Comparison of ENCODE assay signal across 8 cellular contexts in the genomic region with DNA sequence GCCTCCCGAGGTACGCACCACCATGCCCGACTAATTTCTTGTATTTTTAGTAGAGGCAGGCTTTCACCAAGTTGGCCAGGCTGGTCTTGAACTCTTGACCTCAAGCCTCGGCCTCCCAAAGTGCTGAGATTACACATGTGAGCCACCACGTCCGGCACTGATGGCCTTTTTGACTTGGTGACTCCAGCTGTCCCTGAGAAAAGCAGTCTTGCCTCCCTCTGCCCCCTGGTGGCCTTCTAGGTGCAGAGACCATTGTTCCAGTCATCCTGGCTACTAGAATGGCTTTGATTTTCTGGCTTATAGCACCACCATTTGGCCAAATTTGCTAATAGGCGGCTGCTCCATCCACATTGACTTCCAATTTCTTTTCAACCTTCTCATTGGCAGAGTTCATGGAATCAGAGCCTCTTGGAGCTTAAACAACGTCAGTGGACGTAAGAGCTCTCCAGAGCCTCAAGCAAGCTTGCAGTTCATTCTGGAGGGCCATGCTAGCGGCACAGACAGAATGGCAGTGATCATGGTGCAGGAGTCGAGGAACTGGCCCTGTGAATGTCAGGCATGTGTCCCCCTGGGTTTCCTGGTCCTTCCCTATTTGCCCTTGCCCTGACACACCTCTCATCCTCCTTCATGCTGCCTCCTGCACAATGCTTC. TPM values are rescaled to one million over a fixed set of nuclear protein-coding genes. Genes with fewer than 3 reads are reported as not detected.
DNase-seq lines count a peak whose midpoint lies in the region; ATAC-seq and TF ChIP-seq lines count a peak whose summit lies in the region.

No MANE protein-coding gene starts in this region.

- peak; percentile 65 for ATAC-seq in HG02678 (IDR thresholded peaks at IDR 0.05; ENCODE audit: unreplicated experiment)
- peak; percentile 97 for ATAC-seq in T-helper 17 cell
- no peak for ATAC-seq in HG03039 (IDR thresholded peaks at IDR 0.05; ENCODE audit: unreplicated experiment)

- H3K27ac ChIP-seq in left ventricle myocardium inferior (replicated peaks): no peak overlapping the region

- peaks cover 61% of the 10 kb centered on the region for H3K27me3 Mint-ChIP-seq in T-helper 17 cell

- intact Hi-C loops in left ventricle myocardium inferior (cut with micrococcal nuclease): loop anchor here (2.0 kb wide), 1 partner anchor 96 kb away; no protein-coding TSS in a partner anchor

- no peak overlapping the region for H3K27ac Mint-ChIP-seq in T-helper 17 cell

- DNase-seq in Daoy (ENCODE audit: low read depth): peak; percentile 91
- DNase-seq in NCI-H1930 (lab: John Stamatoyannopoulos, UW): peak; percentile 80 to 86
- peak; percentile 55 to 70 (median 60) for DNase-seq in T-helper 17 cell
- DNase-seq in amniotic epithelial cell (ENCODE audit: low read depth): peak; percentile 85
- DNase-seq in left ventricle myocardium inferior: peak; percentile 84
- peak; percentile 89 for DNase-seq in retina

- no peak overlapping the region for H3K4me3 ChIP-seq in left ventricle myocardium inferior

- no peaks in the 10 kb centered on the region for H3K4me1 ChIP-seq in left ventricle myocardium inferior

- TF ChIP-seq CTCF in left ventricle myocardium inferior (IDR thresholded peaks at IDR 0.05; ENCODE audit: borderline replicate concordance): peak; percentile 98

- H3K9me3 ChIP-seq in T-helper 17 cell (ENCODE audit: control insufficient read depth, low read length, poor library complexity, severe bottlenecking): no peaks in the 10 kb centered on the region
- no peaks in the 10 kb centered on the region for H3K9me3 ChIP-seq in left ventricle myocardium inferior (replicated peaks)

- peaks cover 66% of the 10 kb centered on the region for H3K27me3 ChIP-seq in left ventricle myocardium inferior (ENCODE audit: low read depth)

- H3K4me1 Mint-ChIP-seq in T-helper 17 cell: peaks cover 3% of the 10 kb centered on the region

- no peak overlapping the region for H3K4me3 Mint-ChIP-seq in T-helper 17 cell

- peaks cover 9% of the 10 kb centered on the region for H3K36me3 Mint-ChIP-seq in T-helper 17 cell (ENCODE audit: low read depth)

- H3K36me3 ChIP-seq in left ventricle myocardium inferior: no peaks in the 10 kb centered on the region

RNA-seq across cellular contexts. Expression of gene EIF4B, which starts 25.4 kb away (rescaled TPM):
- total RNA-seq in Daoy (2014; rRNA removed; shearing (Covaris generic)): 650 and 689 TPM in 2 replicates
- total RNA-seq in T-helper 17 cell (100 to 1,000 TPM; 635 to 667 TPM), left ventricle myocardium inferior (390 TPM)

RNA-seq across cellular contexts. Expression of gene KRT18, which starts 32.0 kb away (rescaled TPM):
- 1,090 and 1,158 TPM in 2 replicates for total RNA-seq in Daoy (2014; rRNA removed; shearing (Covaris generic))
- total RNA-seq in T-helper 17 cell (1 to 10 TPM; 1.8 to 3.2 TPM), left ventricle myocardium inferior (3.7 TPM)

Comparison
In these comparisons a context has a peak if more than half of its experiments do, and no peak if none do; other contexts are left out.
1. RNA of gene KRT18, which starts 32.0 kb away (total RNA-seq): 1,090 to 1,158 TPM in Daoy; 3.7 TPM in left ventricle myocardium inferior (single experiment) and 1.8 to 3.2 TPM in T-helper 17 cell; every median in the first group is over 100 times any median in the second.
2. Peak in every context shown above with its lines, with median percentiles within 50 percentile points of each other: DNase-seq.